Comparison of ENCODE assay signal across 17 cellular contexts in the genomic region with DNA sequence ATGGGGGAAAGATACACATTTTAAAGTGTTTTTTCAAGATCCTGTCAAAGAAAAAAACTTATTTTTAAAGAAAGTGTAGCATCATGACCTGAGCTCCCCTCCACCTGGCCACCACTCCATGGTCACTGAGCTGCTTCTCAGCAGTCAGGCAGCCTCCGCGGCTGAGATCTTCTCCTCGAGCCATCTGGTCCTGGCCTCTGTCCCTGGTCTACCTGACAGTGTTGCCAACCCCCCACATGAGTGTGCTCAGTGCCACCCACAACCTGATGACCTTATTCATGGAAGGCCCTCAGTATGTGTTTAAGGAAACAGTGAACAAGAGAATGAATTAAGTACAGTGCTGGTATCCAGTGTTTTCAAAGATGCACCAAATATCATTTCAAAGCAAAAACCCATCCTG.
A peak's percentile ranks its signal among the peaks of the same experiment; 100 is the strongest.
DNase-seq lines count a peak whose midpoint lies in the region; ATAC-seq, FAIRE-seq and TF ChIP-seq lines count a peak whose summit lies in the region.
"Had no signal": no experiment of that assay in that cellular context is flagged by ENCODE, and none has a peak within 500 bp of the region (broad histone marks: within the 10 kb centered on the region; RNA-seq: fewer than 3 reads in every experiment).

No MANE protein-coding gene starts in this region.

- H4K91ac ChIP-seq in H1 (replicated peaks; ENCODE audit: insufficient read length, low read length) = no peak overlapping the region

- no peak overlapping the region for H3K4ac ChIP-seq in H1 (replicated peaks; ENCODE audit: insufficient read length, low read depth, low read length)

- TF ChIP-seq EP300 in H1 (IDR thresholded peaks at IDR 0.05; ENCODE audit: borderline replicate concordance in 1 of 2, low read depth in 2 of 2, low read length in 2 of 2) = no peak

- no peak for TF ChIP-seq RAD21 in H1 (IDR thresholded peaks at IDR 0.05 in 1 of 2, conservative IDR thresholded peaks at IDR 0.05 in 1 of 2; ENCODE audit: low read depth in 2 of 2, low read length in 2 of 2)

- no peak overlapping the region for H2BK12ac ChIP-seq in H1 (ENCODE audit: low read depth, low read length)

- no peak overlapping the region for H3K56ac ChIP-seq in H1 (replicated peaks; ENCODE audit: insufficient read length, low read depth, low read length)

- DNase-seq in WERI-Rb-1 = peak; percentile 6
- no peak for DNase-seq in H1 (ENCODE audit: low read depth in 1 of 2, low spot score in 2 of 2)
- DNase-seq in urothelium cell line (ENCODE audit: low spot score) = no peak
- DNase-seq in left colon = no peak
- DNase-seq in activated CD4-positive, alpha-beta T cell treated with anti-CD3 and anti-CD28 coated beads, Interleukin-2, amount 50 U/mL, for 1 hour = no peak
- no peak for DNase-seq in left ventricle myocardium superior
- DNase-seq: Calu3; CD4-positive, alpha-beta memory T cell; COR-L47; DMS79 treated with DMSO at 0.1 percent for 48 hours; HFFc6 had no signal

- no peak overlapping the region for H2BK120ac ChIP-seq in H1 (replicated peaks; ENCODE audit: low read depth, low read length)

- intact Hi-C loops in left colon (cut with DNase I, micrococcal nuclease) = no loop called here
- intact Hi-C loops in left ventricle myocardium superior (cut with micrococcal nuclease) = no loop called here

- H2AFZ ChIP-seq in H1 (ENCODE audit: low read length) = no peak overlapping the region
- H2AFZ ChIP-seq: GM23338 had no signal

- H3K23me2 ChIP-seq in H1 (ENCODE audit: low read depth, low read length) = no peaks in the 10 kb centered on the region

- no peak for TF ChIP-seq POLR2A in H1 (IDR thresholded peaks at IDR 0.05; ENCODE audit: control extremely low read depth in 1 of 2, low read depth in 2 of 2, low read length in 2 of 2)

- no peak for ATAC-seq in left colon
- no peak for ATAC-seq in left ventricle myocardium superior
- ATAC-seq: GM23338 had no signal

- H3K23ac ChIP-seq in H1 (ENCODE audit: insufficient read length) = no peak overlapping the region

- H2BK5ac ChIP-seq in H1 (ENCODE audit: low read depth, low read length) = peak overlapping the region; percentile 75; the same call in 1 of the 2 replicates

- no peak overlapping the region for H3K4me2 ChIP-seq in H1 (ENCODE audit: insufficient read depth in 1 of 2, low read depth in 2 of 2, low read length in 2 of 2)
- H3K4me2 ChIP-seq: GM23338 had no signal

- H3K14ac ChIP-seq in H1 (ENCODE audit: insufficient read length) = no peak overlapping the region

- no peak overlapping the region; the same call in 1 of the 2 replicates for H4K8ac ChIP-seq in H1 (ENCODE audit: extremely low read depth, insufficient read depth, low read length)

- no peaks in the 10 kb centered on the region for H3K27me3 ChIP-seq in WERI-Rb-1 (ENCODE audit: insufficient read depth, low read depth, severe bottlenecking)
- no peaks in the 10 kb centered on the region for H3K27me3 ChIP-seq in H1 (replicated peaks in 1 of 4; ENCODE audit: control insufficient read depth in 3 of 4, extremely low read depth in 1 of 4, insufficient read depth in 3 of 4, low read length in 3 of 4)

- H3K18ac ChIP-seq in H1 (ENCODE audit: extremely low read depth, low read length) = no peak overlapping the region

- no peak overlapping the region for H3K27ac ChIP-seq in WERI-Rb-1
- H3K27ac ChIP-seq in H1 (ENCODE audit: low read depth, low read length) = no peak overlapping the region

- H3K9me3 ChIP-seq in WERI-Rb-1 (ENCODE audit: severe bottlenecking) (peaks cover 2% of the 10 kb centered on the region), H1 (ENCODE audit: insufficient read depth in 2 of 2, low read depth in 1 of 2, low read length in 1 of 2) (0 out of 4 replicates have a peak, but pooled peaks cover 0 to 1% of the 10 kb centered on the region in 2 experiments)
- H3K9me3 ChIP-seq: HAP-1 had no signal

- H3K79me1 ChIP-seq in H1 (ENCODE audit: low read depth, low read length) = no peaks in the 10 kb centered on the region

- H4K5ac ChIP-seq in H1 (ENCODE audit: insufficient read length, low read depth, low read length) = no peak overlapping the region

- no peaks in the 10 kb centered on the region for H4K20me1 ChIP-seq in H1 (replicated peaks in 1 of 2; ENCODE audit: control insufficient read depth in 1 of 2, insufficient read depth in 2 of 2, low read length in 2 of 2)

- H2BK15ac ChIP-seq in H1 (ENCODE audit: low read length) = no peak overlapping the region

- H2BK20ac ChIP-seq in H1 (ENCODE audit: low read length) = no peak overlapping the region

- WGBS in H1 (ENCODE audit: extremely low coverage in 1 of 2, insufficient coverage in 1 of 2, insufficient read length in 1 of 2, insufficient replicate concordance in 2 of 2, low coverage in 1 of 2, low lambda C conversion rate in 2 of 2, missing lambda C conversion rate in 1 of 2), 2 experiments = 67% methylated on average over 3 of the region's 3 CpGs; no CpG with 5 or more reads in 1 of the 2 experiments

- no peaks in the 10 kb centered on the region for H3K4me1 ChIP-seq in H1 (replicated peaks in 1 of 4; ENCODE audit: control insufficient read depth in 3 of 4, insufficient read depth in 4 of 4, low read length in 3 of 4)
- H3K4me1 ChIP-seq: HAP-1 had no signal

- no peak for TF ChIP-seq CTCF in WERI-Rb-1 (IDR thresholded peaks at IDR 0.05; ENCODE audit: low read depth, low read length)
- TF ChIP-seq CTCF in H1 (IDR thresholded peaks at IDR 0.05; ENCODE audit: control extremely low read depth in 1 of 3, insufficient read depth in 1 of 3, low read depth in 1 of 3, low read length in 3 of 3) = no peak

- no peak overlapping the region for H2AK5ac ChIP-seq in H1 (ENCODE audit: low read depth, low read length)

- H3K9ac ChIP-seq in H1 (replicated peaks in 1 of 4; ENCODE audit: extremely low read depth in 1 of 4, low read depth in 3 of 4, low read length in 3 of 4) = no peak overlapping the region

- FAIRE-seq in H1 (lab: Jason Lieb, UNC) (no peak), urothelium cell line (lab: Jason Lieb, UNC) (peak; percentile 61)
- FAIRE-seq: G401.6, GM12892, GM19239, H54 had no signal

- CTCF ChIA-PET in H1 (lab: Charles Lee; ENCODE audit: partially characterized antibody) = interaction anchor here (0.5 to 4.0 kb wide), 3 partner anchors 12 to 931 kb away, joined by 3 to 39 read pairs (median 6); no protein-coding TSS in a partner anchor

- H3K4me3 ChIP-seq in WERI-Rb-1 (ENCODE audit: low read depth, low read length) (no peak overlapping the region), H1 (ENCODE audit: extremely low read depth in 1 of 4, insufficient read depth in 2 of 4, low read depth in 3 of 4, low read length in 4 of 4) (no peak overlapping the region)
- H3K4me3 ChIP-seq: GM23338, HAP-1 had no signal

- POLR2A ChIA-PET in H1 (lab: Charles Lee; ENCODE audit: partially characterized antibody) = no interaction called here

- no peaks in the 10 kb centered on the region for H3K79me2 ChIP-seq in H1 (ENCODE audit: control insufficient read depth in 1 of 2, insufficient read depth in 2 of 2, low read length in 2 of 2)

- no peaks in the 10 kb centered on the region for H3K36me3 ChIP-seq in WERI-Rb-1
- H3K36me3 ChIP-seq in H1 (ENCODE audit: control insufficient read depth in 2 of 4, insufficient read depth in 4 of 4, low read length in 3 of 4) = no peaks in the 10 kb centered on the region
- H3K36me3 ChIP-seq: HAP-1 had no signal

TF ChIP-seq in H1, 55 proteins besides CTCF, POLR2A, EP300 and RAD21:
- TF ChIP-seq TEAD4 (IDR thresholded peaks at IDR 0.05; ENCODE audit: low read depth, low read length) = no peak
- no peak for TF ChIP-seq HDAC6 (IDR thresholded peaks at IDR 0.05; ENCODE audit: low read depth, low read length)
- no peak for TF ChIP-seq SIRT6 (IDR thresholded peaks at IDR 0.05; ENCODE audit: low read length)
- TF ChIP-seq SIX5 (IDR thresholded peaks at IDR 0.05; ENCODE audit: low read depth, low read length) = no peak
- no peak for TF ChIP-seq CEBPB (IDR thresholded peaks at IDR 0.05; ENCODE audit: low read depth, low read length)
- no peak for TF ChIP-seq NANOG (IDR thresholded peaks at IDR 0.05; ENCODE audit: insufficient read depth, low read depth, low read length, poor library complexity, severe bottlenecking)
- TF ChIP-seq KDM4A (IDR thresholded peaks at IDR 0.05; ENCODE audit: low read depth, low read length, severe bottlenecking) = no peak
- no peak for TF ChIP-seq CTBP2 (IDR thresholded peaks at IDR 0.05; ENCODE audit: borderline replicate concordance, insufficient read depth, insufficient read length, low read length)
- no peak for TF ChIP-seq ZNF274 (IDR thresholded peaks at IDR 0.05; ENCODE audit: borderline replicate concordance, extremely low read depth, low read length)
- no peak for TF ChIP-seq CBX8 (IDR thresholded peaks at IDR 0.05; ENCODE audit: borderline replicate concordance, low read depth, low read length)
- no peak for TF ChIP-seq SP4 (IDR thresholded peaks at IDR 0.05; ENCODE audit: low read length)
- TF ChIP-seq MAFK (IDR thresholded peaks at IDR 0.05; ENCODE audit: low read depth, low read length) = no peak
- TF ChIP-seq BRCA1 (IDR thresholded peaks at IDR 0.05; ENCODE audit: low read depth, low read length) = no peak
TF ChIP-seq in H1: peak in this region for 0.
